1 cellular context compared by ENCODE assay signal in the genomic region with DNA sequence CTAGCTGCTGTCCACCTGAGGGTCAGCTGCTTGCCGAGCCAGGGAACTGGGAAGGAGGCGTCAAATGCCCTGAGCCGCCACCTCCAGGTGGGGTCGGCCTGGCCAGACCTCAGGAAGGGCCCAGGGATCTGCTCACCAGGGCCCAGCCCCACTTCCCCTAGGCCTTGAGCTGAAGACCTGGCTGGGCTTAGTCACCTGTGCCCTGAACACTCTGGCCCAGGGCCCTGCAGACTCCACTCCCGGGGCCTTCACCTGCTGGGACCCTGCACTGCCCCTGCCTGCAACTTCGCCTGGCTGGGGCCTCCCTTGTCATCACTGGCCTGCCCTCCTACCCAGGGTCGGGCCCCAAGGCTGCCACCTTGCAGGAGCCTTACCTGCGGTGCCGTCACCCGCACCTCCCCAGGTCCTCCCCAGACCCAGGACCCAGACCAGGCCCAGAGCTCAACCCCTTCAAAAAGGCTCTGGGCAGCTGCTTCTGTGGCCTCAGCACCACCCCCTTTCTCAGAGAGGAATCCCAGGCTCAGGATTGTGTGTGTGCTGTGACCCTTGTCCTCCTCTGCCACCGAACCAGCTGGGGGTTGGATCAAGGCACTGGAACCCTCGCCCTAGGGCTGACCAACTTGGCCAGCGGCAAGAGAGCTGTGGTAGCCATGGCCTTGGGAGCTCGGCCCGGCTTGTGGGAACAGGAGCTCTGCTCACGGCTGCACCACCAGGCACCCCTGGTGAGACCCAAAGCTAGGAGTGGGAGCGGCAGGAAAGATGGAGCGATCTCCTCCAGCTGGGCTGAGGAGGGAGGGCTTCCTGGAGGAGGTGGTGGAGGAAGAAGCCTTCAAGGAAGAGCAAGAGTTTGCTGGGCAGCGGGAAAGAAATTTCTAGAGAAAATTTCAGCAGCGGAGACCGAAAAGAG.
TF ChIP-seq lines count a peak whose summit lies in the region.

No MANE protein-coding gene starts in this region.

TF ChIP-seq in K562, 482 proteins besides CTCF, POLR2A, EP300 and RAD21 (continues in another document):
- TF ChIP-seq ZKSCAN1 (IDR thresholded peaks at IDR 0.05; ENCODE audit: low read depth, low read length), result no peak
- TF ChIP-seq, protein P1, sequence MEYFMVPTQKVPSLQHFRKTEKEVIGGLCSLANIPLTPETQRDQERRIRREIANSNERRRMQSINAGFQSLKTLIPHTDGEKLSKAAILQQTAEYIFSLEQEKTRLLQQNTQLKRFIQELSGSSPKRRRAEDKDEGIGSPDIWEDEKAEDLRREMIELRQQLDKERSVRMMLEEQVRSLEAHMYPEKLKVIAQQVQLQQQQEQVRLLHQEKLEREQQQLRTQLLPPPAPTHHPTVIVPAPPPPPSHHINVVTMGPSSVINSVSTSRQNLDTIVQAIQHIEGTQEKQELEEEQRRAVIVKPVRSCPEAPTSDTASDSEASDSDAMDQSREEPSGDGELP (CRISPR knock-in tag; IDR thresholded peaks at IDR 0.05; ENCODE audit: borderline replicate concordance), result peak; percentile 69; the same call in 1 of the 2 replicates
- no peak for TF ChIP-seq CBFB (CRISPR knock-in tag; IDR thresholded peaks at IDR 0.05)
- peak; percentile 19; the same call in 1 of the 2 replicates for TF ChIP-seq GABPB1 (CRISPR knock-in tag; IDR thresholded peaks at IDR 0.05)
- TF ChIP-seq, protein P2, sequence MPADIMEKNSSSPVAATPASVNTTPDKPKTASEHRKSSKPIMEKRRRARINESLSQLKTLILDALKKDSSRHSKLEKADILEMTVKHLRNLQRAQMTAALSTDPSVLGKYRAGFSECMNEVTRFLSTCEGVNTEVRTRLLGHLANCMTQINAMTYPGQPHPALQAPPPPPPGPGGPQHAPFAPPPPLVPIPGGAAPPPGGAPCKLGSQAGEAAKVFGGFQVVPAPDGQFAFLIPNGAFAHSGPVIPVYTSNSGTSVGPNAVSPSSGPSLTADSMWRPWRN (IDR thresholded peaks at IDR 0.05; ENCODE audit: low read depth), result no peak
- TF ChIP-seq HEY1 (CRISPR knock-in tag; IDR thresholded peaks at IDR 0.05; ENCODE audit: borderline replicate concordance), result no peak
- TF ChIP-seq, protein P3, sequence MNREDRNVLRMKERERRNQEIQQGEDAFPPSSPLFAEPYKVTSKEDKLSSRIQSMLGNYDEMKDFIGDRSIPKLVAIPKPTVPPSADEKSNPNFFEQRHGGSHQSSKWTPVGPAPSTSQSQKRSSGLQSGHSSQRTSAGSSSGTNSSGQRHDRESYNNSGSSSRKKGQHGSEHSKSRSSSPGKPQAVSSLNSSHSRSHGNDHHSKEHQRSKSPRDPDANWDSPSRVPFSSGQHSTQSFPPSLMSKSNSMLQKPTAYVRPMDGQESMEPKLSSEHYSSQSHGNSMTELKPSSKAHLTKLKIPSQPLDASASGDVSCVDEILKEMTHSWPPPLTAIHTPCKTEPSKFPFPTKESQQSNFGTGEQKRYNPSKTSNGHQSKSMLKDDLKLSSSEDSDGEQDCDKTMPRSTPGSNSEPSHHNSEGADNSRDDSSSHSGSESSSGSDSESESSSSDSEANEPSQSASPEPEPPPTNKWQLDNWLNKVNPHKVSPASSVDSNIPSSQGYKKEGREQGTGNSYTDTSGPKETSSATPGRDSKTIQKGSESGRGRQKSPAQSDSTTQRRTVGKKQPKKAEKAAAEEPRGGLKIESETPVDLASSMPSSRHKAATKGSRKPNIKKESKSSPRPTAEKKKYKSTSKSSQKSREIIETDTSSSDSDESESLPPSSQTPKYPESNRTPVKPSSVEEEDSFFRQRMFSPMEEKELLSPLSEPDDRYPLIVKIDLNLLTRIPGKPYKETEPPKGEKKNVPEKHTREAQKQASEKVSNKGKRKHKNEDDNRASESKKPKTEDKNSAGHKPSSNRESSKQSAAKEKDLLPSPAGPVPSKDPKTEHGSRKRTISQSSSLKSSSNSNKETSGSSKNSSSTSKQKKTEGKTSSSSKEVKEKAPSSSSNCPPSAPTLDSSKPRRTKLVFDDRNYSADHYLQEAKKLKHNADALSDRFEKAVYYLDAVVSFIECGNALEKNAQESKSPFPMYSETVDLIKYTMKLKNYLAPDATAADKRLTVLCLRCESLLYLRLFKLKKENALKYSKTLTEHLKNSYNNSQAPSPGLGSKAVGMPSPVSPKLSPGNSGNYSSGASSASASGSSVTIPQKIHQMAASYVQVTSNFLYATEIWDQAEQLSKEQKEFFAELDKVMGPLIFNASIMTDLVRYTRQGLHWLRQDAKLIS (CRISPR knock-in tag; IDR thresholded peaks at IDR 0.05), result no peak
- no peak for TF ChIP-seq ZNF12 (CRISPR knock-in tag; IDR thresholded peaks at IDR 0.05)
- TF ChIP-seq PTBP1 (IDR thresholded peaks at IDR 0.05; ENCODE audit: low read depth, low read length), result 0 out of 2 replicates have a peak, but pooled peaks have one; percentile 72
- TF ChIP-seq ZNF707 (CRISPR knock-in tag; conservative IDR thresholded peaks at IDR 0.05), result no peak
- no peak for TF ChIP-seq ZNF57 (CRISPR knock-in tag; IDR thresholded peaks at IDR 0.05)
- TF ChIP-seq POLR3A (IDR thresholded peaks at IDR 0.05; ENCODE audit: borderline replicate concordance, extremely low read depth, insufficient read depth, insufficient read length), result no peak
- TF ChIP-seq, protein P4, sequence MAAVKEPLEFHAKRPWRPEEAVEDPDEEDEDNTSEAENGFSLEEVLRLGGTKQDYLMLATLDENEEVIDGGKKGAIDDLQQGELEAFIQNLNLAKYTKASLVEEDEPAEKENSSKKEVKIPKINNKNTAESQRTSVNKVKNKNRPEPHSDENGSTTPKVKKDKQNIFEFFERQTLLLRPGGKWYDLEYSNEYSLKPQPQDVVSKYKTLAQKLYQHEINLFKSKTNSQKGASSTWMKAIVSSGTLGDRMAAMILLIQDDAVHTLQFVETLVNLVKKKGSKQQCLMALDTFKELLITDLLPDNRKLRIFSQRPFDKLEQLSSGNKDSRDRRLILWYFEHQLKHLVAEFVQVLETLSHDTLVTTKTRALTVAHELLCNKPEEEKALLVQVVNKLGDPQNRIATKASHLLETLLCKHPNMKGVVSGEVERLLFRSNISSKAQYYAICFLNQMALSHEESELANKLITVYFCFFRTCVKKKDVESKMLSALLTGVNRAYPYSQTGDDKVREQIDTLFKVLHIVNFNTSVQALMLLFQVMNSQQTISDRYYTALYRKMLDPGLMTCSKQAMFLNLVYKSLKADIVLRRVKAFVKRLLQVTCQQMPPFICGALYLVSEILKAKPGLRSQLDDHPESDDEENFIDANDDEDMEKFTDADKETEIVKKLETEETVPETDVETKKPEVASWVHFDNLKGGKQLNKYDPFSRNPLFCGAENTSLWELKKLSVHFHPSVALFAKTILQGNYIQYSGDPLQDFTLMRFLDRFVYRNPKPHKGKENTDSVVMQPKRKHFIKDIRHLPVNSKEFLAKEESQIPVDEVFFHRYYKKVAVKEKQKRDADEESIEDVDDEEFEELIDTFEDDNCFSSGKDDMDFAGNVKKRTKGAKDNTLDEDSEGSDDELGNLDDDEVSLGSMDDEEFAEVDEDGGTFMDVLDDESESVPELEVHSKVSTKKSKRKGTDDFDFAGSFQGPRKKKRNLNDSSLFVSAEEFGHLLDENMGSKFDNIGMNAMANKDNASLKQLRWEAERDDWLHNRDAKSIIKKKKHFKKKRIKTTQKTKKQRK (IDR thresholded peaks at IDR 0.05; ENCODE audit: borderline replicate concordance, low read depth, low read length), result no peak
- TF ChIP-seq, protein P5, sequence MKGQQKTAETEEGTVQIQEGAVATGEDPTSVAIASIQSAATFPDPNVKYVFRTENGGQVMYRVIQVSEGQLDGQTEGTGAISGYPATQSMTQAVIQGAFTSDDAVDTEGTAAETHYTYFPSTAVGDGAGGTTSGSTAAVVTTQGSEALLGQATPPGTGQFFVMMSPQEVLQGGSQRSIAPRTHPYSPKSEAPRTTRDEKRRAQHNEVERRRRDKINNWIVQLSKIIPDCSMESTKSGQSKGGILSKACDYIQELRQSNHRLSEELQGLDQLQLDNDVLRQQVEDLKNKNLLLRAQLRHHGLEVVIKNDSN (CRISPR knock-in tag; IDR thresholded peaks at IDR 0.05), result no peak
- TF ChIP-seq, protein P6, sequence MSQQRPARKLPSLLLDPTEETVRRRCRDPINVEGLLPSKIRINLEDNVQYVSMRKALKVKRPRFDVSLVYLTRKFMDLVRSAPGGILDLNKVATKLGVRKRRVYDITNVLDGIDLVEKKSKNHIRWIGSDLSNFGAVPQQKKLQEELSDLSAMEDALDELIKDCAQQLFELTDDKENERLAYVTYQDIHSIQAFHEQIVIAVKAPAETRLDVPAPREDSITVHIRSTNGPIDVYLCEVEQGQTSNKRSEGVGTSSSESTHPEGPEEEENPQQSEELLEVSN (IDR thresholded peaks at IDR 0.05; ENCODE audit: borderline replicate concordance in 1 of 2, extremely low read depth in 1 of 2, insufficient read depth in 1 of 2, insufficient read length in 1 of 2, low read depth in 1 of 2, low read length in 1 of 2, poor library complexity in 1 of 2, severe bottlenecking in 1 of 2), result peak in 1 of 2 experiments; percentile 32
- TF ChIP-seq DACH1 (IDR thresholded peaks at IDR 0.05; ENCODE audit: partially characterized antibody), result peak; percentile 44
- TF ChIP-seq, protein P7, sequence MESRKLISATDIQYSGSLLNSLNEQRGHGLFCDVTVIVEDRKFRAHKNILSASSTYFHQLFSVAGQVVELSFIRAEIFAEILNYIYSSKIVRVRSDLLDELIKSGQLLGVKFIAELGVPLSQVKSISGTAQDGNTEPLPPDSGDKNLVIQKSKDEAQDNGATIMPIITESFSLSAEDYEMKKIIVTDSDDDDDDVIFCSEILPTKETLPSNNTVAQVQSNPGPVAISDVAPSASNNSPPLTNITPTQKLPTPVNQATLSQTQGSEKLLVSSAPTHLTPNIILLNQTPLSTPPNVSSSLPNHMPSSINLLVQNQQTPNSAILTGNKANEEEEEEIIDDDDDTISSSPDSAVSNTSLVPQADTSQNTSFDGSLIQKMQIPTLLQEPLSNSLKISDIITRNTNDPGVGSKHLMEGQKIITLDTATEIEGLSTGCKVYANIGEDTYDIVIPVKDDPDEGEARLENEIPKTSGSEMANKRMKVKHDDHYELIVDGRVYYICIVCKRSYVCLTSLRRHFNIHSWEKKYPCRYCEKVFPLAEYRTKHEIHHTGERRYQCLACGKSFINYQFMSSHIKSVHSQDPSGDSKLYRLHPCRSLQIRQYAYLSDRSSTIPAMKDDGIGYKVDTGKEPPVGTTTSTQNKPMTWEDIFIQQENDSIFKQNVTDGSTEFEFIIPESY (CRISPR knock-in tag; IDR thresholded peaks at IDR 0.05), result peak; percentile 81
- TF ChIP-seq, protein P8, sequence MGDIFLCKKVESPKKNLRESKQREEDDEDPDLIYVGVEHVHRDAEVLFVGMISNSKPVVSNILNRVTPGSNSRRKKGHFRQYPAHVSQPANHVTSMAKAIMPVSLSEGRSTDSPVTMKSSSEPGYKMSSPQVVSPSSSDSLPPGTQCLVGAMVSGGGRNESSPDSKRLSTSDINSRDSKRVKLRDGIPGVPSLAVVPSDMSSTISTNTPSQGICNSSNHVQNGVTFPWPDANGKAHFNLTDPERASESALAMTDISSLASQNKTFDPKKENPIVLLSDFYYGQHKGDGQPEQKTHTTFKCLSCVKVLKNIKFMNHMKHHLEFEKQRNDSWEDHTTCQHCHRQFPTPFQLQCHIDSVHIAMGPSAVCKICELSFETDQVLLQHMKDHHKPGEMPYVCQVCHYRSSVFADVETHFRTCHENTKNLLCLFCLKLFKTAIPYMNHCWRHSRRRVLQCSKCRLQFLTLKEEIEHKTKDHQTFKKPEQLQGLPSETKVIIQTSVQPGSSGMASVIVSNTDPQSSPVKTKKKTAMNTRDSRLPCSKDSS (IDR thresholded peaks at IDR 0.05; ENCODE audit: low read depth, partially characterized antibody), result no peak
- TF ChIP-seq ZFP36 (IDR thresholded peaks at IDR 0.05; ENCODE audit: low read depth, low read length, partially characterized antibody), result peak; percentile 99
- TF ChIP-seq ZC3H11A (IDR thresholded peaks at IDR 0.05; ENCODE audit: low read depth, low read length), result no peak
- TF ChIP-seq ZNF263 (CRISPR knock-in tag; IDR thresholded peaks at IDR 0.05; ENCODE audit: borderline replicate concordance), result no peak
- TF ChIP-seq POLR2AphosphoS2 (IDR thresholded peaks at IDR 0.05; ENCODE audit: low read length), result no peak
- TF ChIP-seq PCBP1 (IDR thresholded peaks at IDR 0.05; ENCODE audit: low read depth, low read length, poor library complexity, severe bottlenecking), result no peak
- no peak for TF ChIP-seq PHB (CRISPR knock-in tag; IDR thresholded peaks at IDR 0.05)
- TF ChIP-seq BCOR (IDR thresholded peaks at IDR 0.05), result peak; percentile 93
- peak; percentile 52; the same call in 1 of the 2 replicates for TF ChIP-seq L3MBTL2 (IDR thresholded peaks at IDR 0.05)
- TF ChIP-seq ETV6 (IDR thresholded peaks at IDR 0.05; ENCODE audit: borderline replicate concordance in 1 of 2, low read depth in 2 of 2, low read length in 1 of 2), result no peak
- TF ChIP-seq ETV6 (CRISPR knock-in tag; IDR thresholded peaks at IDR 0.05; ENCODE audit: borderline replicate concordance), result no peak
- TF ChIP-seq CBX3 (IDR thresholded peaks at IDR 0.05; ENCODE audit: borderline replicate concordance in 1 of 2, low read length in 2 of 2), result no peak
- TF ChIP-seq ETV1 (tag; conservative IDR thresholded peaks at IDR 0.05; ENCODE audit: low read depth), result 0 out of 2 replicates have a peak, but pooled peaks have one; percentile 19
- TF ChIP-seq, protein P9, sequence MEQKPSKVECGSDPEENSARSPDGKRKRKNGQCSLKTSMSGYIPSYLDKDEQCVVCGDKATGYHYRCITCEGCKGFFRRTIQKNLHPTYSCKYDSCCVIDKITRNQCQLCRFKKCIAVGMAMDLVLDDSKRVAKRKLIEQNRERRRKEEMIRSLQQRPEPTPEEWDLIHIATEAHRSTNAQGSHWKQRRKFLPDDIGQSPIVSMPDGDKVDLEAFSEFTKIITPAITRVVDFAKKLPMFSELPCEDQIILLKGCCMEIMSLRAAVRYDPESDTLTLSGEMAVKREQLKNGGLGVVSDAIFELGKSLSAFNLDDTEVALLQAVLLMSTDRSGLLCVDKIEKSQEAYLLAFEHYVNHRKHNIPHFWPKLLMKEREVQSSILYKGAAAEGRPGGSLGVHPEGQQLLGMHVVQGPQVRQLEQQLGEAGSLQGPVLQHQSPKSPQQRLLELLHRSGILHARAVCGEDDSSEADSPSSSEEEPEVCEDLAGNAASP (IDR thresholded peaks at IDR 0.05), result no peak
- TF ChIP-seq CREB1 (IDR thresholded peaks at IDR 0.05), result no peak
- 0 out of 2 replicates have a peak, but pooled peaks have one; percentile 17 for TF ChIP-seq CREB1 (CRISPR knock-in tag; IDR thresholded peaks at IDR 0.05)
- TF ChIP-seq, protein P10, sequence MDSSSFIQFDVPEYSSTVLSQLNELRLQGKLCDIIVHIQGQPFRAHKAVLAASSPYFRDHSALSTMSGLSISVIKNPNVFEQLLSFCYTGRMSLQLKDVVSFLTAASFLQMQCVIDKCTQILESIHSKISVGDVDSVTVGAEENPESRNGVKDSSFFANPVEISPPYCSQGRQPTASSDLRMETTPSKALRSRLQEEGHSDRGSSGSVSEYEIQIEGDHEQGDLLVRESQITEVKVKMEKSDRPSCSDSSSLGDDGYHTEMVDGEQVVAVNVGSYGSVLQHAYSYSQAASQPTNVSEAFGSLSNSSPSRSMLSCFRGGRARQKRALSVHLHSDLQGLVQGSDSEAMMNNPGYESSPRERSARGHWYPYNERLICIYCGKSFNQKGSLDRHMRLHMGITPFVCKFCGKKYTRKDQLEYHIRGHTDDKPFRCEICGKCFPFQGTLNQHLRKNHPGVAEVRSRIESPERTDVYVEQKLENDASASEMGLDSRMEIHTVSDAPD (CRISPR knock-in tag; IDR thresholded peaks at IDR 0.05), result no peak
